22 cellular contexts compared by ENCODE assay signal in the genomic region with DNA sequence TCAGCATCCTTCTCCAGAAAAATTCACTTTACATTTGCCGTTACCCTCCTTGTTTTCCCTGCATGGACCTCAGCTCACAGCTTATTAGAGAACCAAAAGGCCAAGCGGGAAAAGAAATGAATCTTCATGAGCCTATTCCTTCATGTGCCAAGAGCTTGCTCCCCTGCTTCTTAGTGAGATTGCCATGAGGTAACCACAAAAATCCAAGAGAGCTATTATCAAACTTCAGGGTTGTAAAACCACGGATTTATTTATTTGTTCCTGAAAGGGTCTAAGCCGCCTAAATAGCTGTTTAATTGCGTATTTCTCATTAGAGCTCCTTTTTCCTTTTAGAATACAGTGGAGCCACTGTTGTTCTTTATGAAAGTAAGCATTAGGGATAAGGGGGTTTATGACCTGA. TPM values are rescaled to one million over a fixed set of nuclear protein-coding genes. Genes with fewer than 3 reads are reported as not detected.
"Had no signal": no experiment of that assay in that cellular context is flagged by ENCODE, and none has a peak within 500 bp of the region (broad histone marks: within the 10 kb centered on the region; RNA-seq: fewer than 3 reads in every experiment).

No MANE protein-coding gene starts in this region.

- H3K4me1 Mint-ChIP-seq: activated naive CD8-positive, alpha-beta T cell treated with anti-CD3 and anti-CD28 coated beads, Interleukin-2, amount 50 U/mL, for 24 hours; central memory CD8-positive, alpha-beta T cell; immature natural killer cell had no signal

- H3K27ac Mint-ChIP-seq: activated naive CD4-positive, alpha-beta T cell treated with anti-CD3 and anti-CD28 coated beads for 36 hours; activated naive CD8-positive, alpha-beta T cell treated with anti-CD3 and anti-CD28 coated beads, Interleukin-2, amount 50 U/mL, for 24 hours; activated T-helper 2 cell treated with anti-CD3 and anti-CD28 coated beads, Interferon-gamma antibody, Interleukin-2, Interleukin-4, amounts not matched to agents 10 μg/mL and 5 μg/mL and 100 μg/mL, durations not matched to agents 14 hours and 24 hours and 36 hours; immature natural killer cell; natural killer cell treated with Interleukin-12 subunit alpha and Interleukin-12 subunit beta and Interleukin-15 and Interleukin-18, amount 100 ng/mL, for 72 hours had no signal

- H3K27ac ChIP-seq: ascending aorta, coronary artery, transverse colon had no signal

- H3K9me3 ChIP-seq: ascending aorta, transverse colon had no signal

- H3K4me1 ChIP-seq: ascending aorta, transverse colon had no signal

- H3K4me3 Mint-ChIP-seq: activated naive CD4-positive, alpha-beta T cell treated with anti-CD3 and anti-CD28 coated beads for 36 hours; activated naive CD8-positive, alpha-beta T cell treated with anti-CD3 and anti-CD28 coated beads, Interleukin-2, amount 50 U/mL, for 24 hours; central memory CD8-positive, alpha-beta T cell; immature natural killer cell; natural killer cell treated with Interleukin-12 subunit alpha and Interleukin-12 subunit beta and Interleukin-15 and Interleukin-18, amount 100 ng/mL, for 72 hours had no signal

- H3K36me3 ChIP-seq: ascending aorta, transverse colon had no signal

- H3K4me3 ChIP-seq: ascending aorta, coronary artery, transverse colon had no signal

- DNase-seq: activated CD4-positive, alpha-beta T cell treated with anti-CD3 and anti-CD28 coated beads, Interleukin-2, amount 50 U/mL, for 48 hours; activated CD4-positive, CD25-positive, alpha-beta regulatory T cell treated with anti-CD3 and anti-CD28 coated beads, Interleukin-2, amount 50 U/mL, for 72 hours; activated naive CD4-positive, alpha-beta T cell treated with anti-CD3 and anti-CD28 coated beads for 36 hours; activated naive CD8-positive, alpha-beta T cell treated with anti-CD3 and anti-CD28 coated beads, Interleukin-2, amount 50 U/mL, for 24 hours; activated T-cell treated with anti-CD3 and anti-CD28 coated beads, Interleukin-2, amount 50 U/mL, for 1 hour; effector CD4-positive, alpha-beta T cell; foreskin melanocyte; head of caudate nucleus; immature natural killer cell; mesendoderm; posterior cingulate gyrus; right cardiac atrium; stimulated activated naive CD8-positive, alpha-beta T cell treated with anti-CD3 and anti-CD28 coated beads, Interleukin-15, Interleukin-2, amounts not matched to agents 100 U/mL and 50 U/mL, for 24 hours; T-helper 1 cell; T1000; transverse colon had no signal

- H3K9me3 Mint-ChIP-seq: activated naive CD4-positive, alpha-beta T cell treated with anti-CD3 and anti-CD28 coated beads for 36 hours; activated naive CD8-positive, alpha-beta T cell treated with anti-CD3 and anti-CD28 coated beads, Interleukin-2, amount 50 U/mL, for 24 hours; activated T-helper 2 cell treated with anti-CD3 and anti-CD28 coated beads, Interferon-gamma antibody, Interleukin-2, Interleukin-4, amounts not matched to agents 10 μg/mL and 5 μg/mL and 100 μg/mL, durations not matched to agents 14 hours and 24 hours and 36 hours; central memory CD8-positive, alpha-beta T cell; immature natural killer cell; natural killer cell treated with Interleukin-12 subunit alpha and Interleukin-12 subunit beta and Interleukin-15 and Interleukin-18, amount 100 ng/mL, for 72 hours had no signal

- ATAC-seq: activated naive CD8-positive, alpha-beta T cell treated with anti-CD3 and anti-CD28 coated beads, Interleukin-2, amount 50 U/mL, for 24 hours; natural killer cell treated with Interleukin-12 subunit alpha and Interleukin-12 subunit beta and Interleukin-15 and Interleukin-18, amount 100 ng/mL, for 72 hours; right cardiac atrium; stimulated activated naive CD8-positive, alpha-beta T cell treated with anti-CD3 and anti-CD28 coated beads, Interleukin-15, Interleukin-2, amounts not matched to agents 100 U/mL and 50 U/mL, for 24 hours had no signal

- H3K36me3 Mint-ChIP-seq: immature natural killer cell; natural killer cell treated with Interleukin-12 subunit alpha and Interleukin-12 subunit beta and Interleukin-15 and Interleukin-18, amount 100 ng/mL, for 72 hours had no signal

- H3K27me3 ChIP-seq: ascending aorta had no signal

RNA-seq across cellular contexts. Expression of a gene that starts 58.0 kb away (rescaled TPM):
- total RNA-seq: activated naive CD4-positive, alpha-beta T cell treated with anti-CD3 and anti-CD28 coated beads for 36 hours; activated T-helper 2 cell treated with anti-CD3 and anti-CD28 coated beads, Interferon-gamma antibody, Interleukin-2, Interleukin-4, amounts not matched to agents 10 μg/mL and 5 μg/mL and 100 μg/mL, durations not matched to agents 14 hours and 24 hours and 36 hours; ascending aorta; lower leg skin; natural killer cell treated with Interleukin-12 subunit alpha and Interleukin-12 subunit beta and Interleukin-15 and Interleukin-18, amount 100 ng/mL, for 72 hours; right cardiac atrium; transverse colon had no signal
